ENCODE assay signal across 11 cellular contexts in the genomic region with DNA sequence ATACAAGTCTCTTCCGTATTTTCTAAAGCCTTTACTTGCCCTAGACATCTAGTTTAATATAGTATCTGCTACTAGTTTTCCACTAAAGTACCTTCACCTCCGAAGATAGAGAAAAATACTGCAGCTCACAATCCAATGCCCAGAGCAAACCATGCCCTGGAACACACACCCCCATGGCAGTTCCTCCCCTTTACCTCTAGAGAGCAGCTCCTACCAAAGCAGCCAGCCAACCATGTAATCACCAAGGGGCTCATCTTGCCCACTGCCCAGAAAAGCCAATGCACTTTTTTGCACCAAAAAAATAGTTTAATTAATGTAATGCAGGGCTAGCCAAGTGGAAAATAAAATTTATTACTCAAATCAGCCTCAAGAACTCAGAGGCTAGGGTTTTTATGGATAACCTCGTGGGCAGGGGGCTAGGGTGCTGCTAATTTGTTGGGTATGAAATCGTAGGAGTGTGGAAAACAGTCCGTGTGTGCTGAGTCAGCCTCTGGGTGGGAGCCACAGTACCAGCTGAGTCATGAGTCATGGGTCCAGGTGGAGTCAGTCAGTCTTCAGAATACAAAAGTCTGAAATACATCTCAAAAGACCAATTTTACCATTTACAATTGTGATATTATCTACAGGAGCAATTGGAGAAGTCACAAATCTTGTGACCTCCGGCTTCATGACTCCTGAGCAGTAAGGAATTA.
DNase-seq lines count a peak whose midpoint lies in the region; ATAC-seq and TF ChIP-seq lines count a peak whose summit lies in the region.
"Had no signal": no experiment of that assay in that cellular context is flagged by ENCODE, and none has a peak within 500 bp of the region (broad histone marks: within the 10 kb centered on the region; RNA-seq: fewer than 3 reads in every experiment).

No MANE protein-coding gene starts in this region.

- H3K27me3 ChIP-seq in PC-3 (ENCODE audit: low read length), result peaks cover 27% of the 10 kb centered on the region

- no peak overlapping the region for H2AFZ ChIP-seq in PC-3 (ENCODE audit: low read length)

- no TSS peak for BruUV-seq in PC-3 (replicated peaks; lab: Mats Ljungman, UMichigan)

- CTCF ChIA-PET in PC-3 (lab: Charles Lee), result no interaction called here

- no peaks in the 10 kb centered on the region for H3F3A ChIP-seq in PC-3 (ENCODE audit: low read length, unreplicated experiment)

- POLR2A ChIA-PET in PC-3 (lab: Charles Lee; ENCODE audit: unreplicated experiment), result no interaction called here

- no peaks in the 10 kb centered on the region for H3K9me2 ChIP-seq in PC-3 (replicated peaks; ENCODE audit: low read length)

- DNase-seq in NCI-H524 (lab: John Stamatoyannopoulos, UW) (peak; percentile 1 to 31), NCI-H524 treated with DMSO at 0.1 percent for 48 hours (lab: John Stamatoyannopoulos, UW) (no peak), PC-3 (peak; percentile 45), fibroblast of pulmonary artery (ENCODE audit: low read depth) (peak; percentile 36), renal cortical epithelial cell (ENCODE audit: low read depth) (peak; percentile 59), NCI-H128 (lab: John Stamatoyannopoulos, UW; ENCODE audit: unreplicated experiment) (no peak)
- no peak for DNase-seq in activated CD4-positive, alpha-beta T cell treated with anti-CD3 and anti-CD28 coated beads for 1 hour

- no peak overlapping the region for H3K27ac ChIP-seq in PC-3 (ENCODE audit: low read length)
- H3K27ac ChIP-seq: KMS-11 had no signal

- no peak overlapping the region for H3K9ac ChIP-seq in PC-3 (ENCODE audit: low read length)
- H3K9ac ChIP-seq: KMS-11 had no signal

- H3K4me1 ChIP-seq in PC-3 (ENCODE audit: insufficient read depth, low read length), result no peaks in the 10 kb centered on the region

- H4K20me1 ChIP-seq in PC-3 (ENCODE audit: low read length), result no peaks in the 10 kb centered on the region

- H3K36me3 ChIP-seq in PC-3 (ENCODE audit: low read depth, low read length), result no peaks in the 10 kb centered on the region

- H3K4me3 ChIP-seq in PC-3 (ENCODE audit: low read length) (no peak overlapping the region), fibroblast of pulmonary artery (replicated peaks; ENCODE audit: low read depth, low read length) (no peak overlapping the region)
- H3K4me3 ChIP-seq: smooth muscle cell had no signal

- TF ChIP-seq CTCF in PC-3 (conservative IDR thresholded peaks at IDR 0.05; ENCODE audit: low read depth, low read length) (no peak), fibroblast of pulmonary artery (IDR thresholded peaks at IDR 0.05; ENCODE audit: low read length, missing control alignments) (no peak)

- H3K9me3 ChIP-seq in PC-3 (ENCODE audit: low read length), result no peaks in the 10 kb centered on the region

- no peaks in the 10 kb centered on the region for H3K79me2 ChIP-seq in PC-3 (ENCODE audit: low read length)

- intact Hi-C loops in PC-3 (cut with micrococcal nuclease), result no loop called here

- ATAC-seq in PC-3 (peak; percentile 33; the same call in 1 of the 2 replicates), HG03442 (IDR thresholded peaks at IDR 0.05; ENCODE audit: unreplicated experiment) (no peak)
- ATAC-seq: Panc1 had no signal

- H3K4me2 ChIP-seq in PC-3 (ENCODE audit: low read length), result peak overlapping the region; percentile 11; the same call in 1 of the 2 replicates
- H3K4me2 ChIP-seq: KMS-11, smooth muscle cell had no signal

Comparison
In these comparisons a context has a peak if more than half of its experiments do, and no peak if none do; other contexts are left out.
1. DNase-seq: peak in NCI-H524 (2 of 2), PC-3 (single experiment), fibroblast of pulmonary artery (single experiment) and renal cortical epithelial cell (single experiment); none in NCI-H524 treated with DMSO at 0.1 percent for 48 hours (single experiment), activated CD4-positive, alpha-beta T cell treated with anti-CD3 and anti-CD28 coated beads for 1 hour (single experiment) and NCI-H128 (single experiment).